8 cellular contexts compared by ENCODE assay signal in genomic region chr10:28677889-28678686, GRCh38. TPM values are rescaled to one million over a fixed set of nuclear protein-coding genes. Genes with fewer than 3 reads are reported as not detected.
DNase-seq lines count a peak whose midpoint lies in the region; ATAC-seq and TF ChIP-seq lines count a peak whose summit lies in the region.

No MANE protein-coding gene starts in this region.

- no peaks in the 10 kb centered on the region for H3K36me3 ChIP-seq in CD8-positive, alpha-beta memory T cell (ENCODE audit: insufficient read depth, low read length)
- H3K36me3 ChIP-seq in ectodermal cell (ENCODE audit: control insufficient read depth, insufficient read depth, low read length) (no peaks in the 10 kb centered on the region), mesenchymal stem cell (ENCODE audit: control insufficient read depth in 1 of 2, insufficient read depth in 2 of 2, low read depth in 1 of 2, low read length in 2 of 2) (peaks cover 4 to 8% of the 10 kb centered on the region in 2 experiments), testis (ENCODE audit: low read depth, missing control alignments) (no peaks in the 10 kb centered on the region)

- peaks cover 37% of the 10 kb centered on the region for H3K27me3 ChIP-seq in CD8-positive, alpha-beta memory T cell (ENCODE audit: insufficient read depth, low read length, poor library complexity, severe bottlenecking)
- H3K27me3 ChIP-seq in ectodermal cell (ENCODE audit: control insufficient read depth, insufficient read depth, low read length, poor library complexity, severe bottlenecking), result peaks cover 73% of the 10 kb centered on the region
- peaks cover 21 to 50% of the 10 kb centered on the region in 2 experiments for H3K27me3 ChIP-seq in mesenchymal stem cell (ENCODE audit: control insufficient read depth in 1 of 2, insufficient read depth in 1 of 2, low read length in 2 of 2)
- H3K27me3 ChIP-seq in testis, result no peaks in the 10 kb centered on the region

- H2BK5ac ChIP-seq in mesenchymal stem cell (ENCODE audit: low read depth, low read length, poor library complexity, severe bottlenecking), result no peak overlapping the region

- H3K36me3 Mint-ChIP-seq in CD8-positive, alpha-beta memory T cell, result peaks cover 0 to 2% (median 0%) of the 10 kb centered on the region in 3 donors
- peaks cover 2% of the 10 kb centered on the region for H3K36me3 Mint-ChIP-seq in activated B cell treated with CpG ODN at 0.5 μM for 24 hours (ENCODE audit: low read depth)

- no peak overlapping the region for H2AFZ ChIP-seq in mesenchymal stem cell (ENCODE audit: low read depth, low read length)

- H4K91ac ChIP-seq in mesenchymal stem cell (ENCODE audit: low read length), result peak overlapping the region; percentile 83

- H3K23ac ChIP-seq in mesenchymal stem cell (ENCODE audit: low read length in 2 of 2), result peak overlapping the region; percentile 90 to 100

- H3K9ac ChIP-seq in mesenchymal stem cell (ENCODE audit: low read length), result peak overlapping the region; percentile 81

- H3K27ac ChIP-seq in CD8-positive, alpha-beta memory T cell (ENCODE audit: low read depth, low read length), result no peak overlapping the region
- H3K27ac ChIP-seq in ectodermal cell (ENCODE audit: insufficient read depth, low read depth, low read length, poor library complexity, severe bottlenecking) (no peak overlapping the region), mesenchymal stem cell (ENCODE audit: low read length, poor library complexity, severe bottlenecking) (no peak overlapping the region), testis (peak overlapping the region; percentile 53 to 67), RWPE1 (no peak overlapping the region)

- no peaks in the 10 kb centered on the region for H3K9me3 ChIP-seq in CD8-positive, alpha-beta memory T cell (ENCODE audit: low read length)
- H3K9me3 ChIP-seq in ectodermal cell (ENCODE audit: control insufficient read depth, low read length), result no peaks in the 10 kb centered on the region
- H3K9me3 ChIP-seq in mesenchymal stem cell (ENCODE audit: control insufficient read depth, low read length), result no peaks in the 10 kb centered on the region
- H3K9me3 ChIP-seq in testis, result no peaks in the 10 kb centered on the region

- CTCF ChIA-PET in CD8-positive, alpha-beta memory T cell (lab: Charles Lee), result interaction anchor here (2.5 kb wide), 1 partner anchor 12 kb away, joined by 8 read pairs; no protein-coding TSS in a partner anchor
- CTCF ChIA-PET in activated B cell treated with CpG ODN at 0.5 μM for 24 hours (lab: Charles Lee), result interaction anchor here (1.0 kb wide), 1 partner anchor 14 kb away, joined by 3 read pairs; no protein-coding TSS in a partner anchor
- CTCF ChIA-PET in RWPE1 (lab: Yijun Ruan, JAX), result interaction anchor here (0.5 to 1.9 kb wide), 6 partner anchors 14 to 626 kb away, joined by 3 to 9 read pairs (median 5); no protein-coding TSS in a partner anchor

- TF ChIP-seq CTCF in activated B cell treated with CpG ODN at 0.5 μM for 24 hours (IDR thresholded peaks at IDR 0.05), result no peak
- TF ChIP-seq CTCF in testis (IDR thresholded peaks at IDR 0.05), result no peak
- no peak for TF ChIP-seq CTCF in RWPE1 (conservative IDR thresholded peaks at IDR 0.05; ENCODE audit: low read depth)

- H3K4ac ChIP-seq in mesenchymal stem cell (ENCODE audit: low read depth in 1 of 2, low read length in 2 of 2), result peak overlapping the region; percentile 93 to 96

- H4K8ac ChIP-seq in mesenchymal stem cell (ENCODE audit: low read length), result peak overlapping the region; percentile 77

- H3K4me2 ChIP-seq in mesenchymal stem cell (ENCODE audit: low read length, poor library complexity, severe bottlenecking), result peak overlapping the region; percentile 98

- peaks cover 38 to 76% of the 10 kb centered on the region in 2 donors for H3K27me3 Mint-ChIP-seq in CD8-positive, alpha-beta memory T cell
- H3K27me3 Mint-ChIP-seq in activated B cell treated with CpG ODN at 0.5 μM for 24 hours, result peaks cover 52% of the 10 kb centered on the region

- WGBS in ectodermal cell, 2 experiments, result 0% methylated on average over 53 of the region's 53 CpGs
- under 1% methylated on average over 52 of the region's 53 CpGs for WGBS in mesenchymal stem cell
- 1 to 5% methylated on average over 18 to 51 of the region's 53 CpGs for WGBS in testis, 2 donors

- peak overlapping the region; percentile 40 for H2BK15ac ChIP-seq in mesenchymal stem cell (ENCODE audit: low read depth, poor library complexity, severe bottlenecking)

- H3K9me3 Mint-ChIP-seq in CD8-positive, alpha-beta memory T cell, result peaks cover 0 to 2% (median 0%) of the 10 kb centered on the region in 5 donors
- no peaks in the 10 kb centered on the region for H3K9me3 Mint-ChIP-seq in activated B cell treated with CpG ODN at 0.5 μM for 24 hours

- H2BK12ac ChIP-seq in mesenchymal stem cell (ENCODE audit: low read length in 2 of 2), result peak overlapping the region in 1 of 2 experiments; percentile 67

- H3K4me3 ChIP-seq in CD8-positive, alpha-beta memory T cell (ENCODE audit: low read length), result peak overlapping the region; percentile 58
- H3K4me3 ChIP-seq in ectodermal cell (ENCODE audit: insufficient read depth, low read depth, low read length) (peak overlapping the region; percentile 60), mesenchymal stem cell (ENCODE audit: insufficient read depth in 1 of 2, low read depth in 1 of 2, low read length in 2 of 2) (peak overlapping the region; percentile 78 to 82), testis (peak overlapping the region; percentile 74 to 80)

- no peak overlapping the region for H2AK5ac ChIP-seq in mesenchymal stem cell (ENCODE audit: low read length, severe bottlenecking)

- POLR2A ChIA-PET in CD8-positive, alpha-beta memory T cell (lab: Charles Lee), result no interaction called here
- POLR2A ChIA-PET in activated B cell treated with CpG ODN at 0.5 μM for 24 hours (lab: Charles Lee) (interaction anchor here (0.6 kb wide), 1 partner anchor 146 kb away, joined by 4 read pairs; no protein-coding TSS in a partner anchor), RWPE1 (lab: Yijun Ruan, JAX; ENCODE audit: low non-redundant PET) (interaction anchor here (0.6 kb wide), 1 partner anchor 47 kb away, joined by 3 read pairs; no protein-coding TSS in a partner anchor)

- peak overlapping the region in 5 of 8 donors; percentile 0 to 77 (median 52) for H3K27ac Mint-ChIP-seq in CD8-positive, alpha-beta memory T cell
- H3K27ac Mint-ChIP-seq in activated B cell treated with CpG ODN at 0.5 μM for 24 hours, result no peak overlapping the region

- peaks cover 10% of the 10 kb centered on the region for H3K79me1 ChIP-seq in mesenchymal stem cell (replicated peaks; ENCODE audit: low read length, poor library complexity, severe bottlenecking)

- peaks cover 23% of the 10 kb centered on the region for H3K4me1 ChIP-seq in CD8-positive, alpha-beta memory T cell (ENCODE audit: insufficient read depth, low read length)
- H3K4me1 ChIP-seq in ectodermal cell (ENCODE audit: control insufficient read depth, insufficient read depth, low read length) (peaks cover 14% of the 10 kb centered on the region), mesenchymal stem cell (ENCODE audit: control insufficient read depth, insufficient read depth, low read depth, low read length) (peaks cover 12% of the 10 kb centered on the region), testis (peaks cover 4% of the 10 kb centered on the region)

- no peak for TF ChIP-seq POLR2A in testis (IDR thresholded peaks at IDR 0.05)

- peak overlapping the region; percentile 64 for H2BK120ac ChIP-seq in mesenchymal stem cell (ENCODE audit: low read depth, low read length)

- H3K18ac ChIP-seq in mesenchymal stem cell (ENCODE audit: low read depth in 1 of 2, low read length in 2 of 2), result peak overlapping the region; percentile 98

- peak; percentile 9 to 52 (median 21) for DNase-seq in CD8-positive, alpha-beta memory T cell
- DNase-seq in activated B cell treated with CpG ODN at 0.5 μM for 24 hours (no peak), mesenchymal stem cell (peak; percentile 37), testis (peak; percentile 33), RWPE1 (ENCODE audit: low spot score) (no peak)

- peak overlapping the region; percentile 90 to 99 for H3K14ac ChIP-seq in mesenchymal stem cell (ENCODE audit: low read length in 2 of 2)

- ATAC-seq in HG03045 (IDR thresholded peaks at IDR 0.05; ENCODE audit: unreplicated experiment) (peak; percentile 13), activated B cell treated with CpG ODN at 0.5 μM for 24 hours (ENCODE audit: low read depth) (no peak), GM21360 (IDR thresholded peaks at IDR 0.05; ENCODE audit: unreplicated experiment) (no peak)

- intact Hi-C loops in activated B cell treated with CpG ODN at 0.5 μM for 24 hours (cut with micrococcal nuclease), result loop anchor here (1.0 to 5.0 kb wide), 8 partner anchors 110 to 1173 kb away; partner anchors contain the start of genes RAB18 and WAC
- intact Hi-C loops in testis (cut with DNase I; ENCODE audit: low total_unique reads), result loop anchor here (5.0 kb wide), 1 partner anchor 624 kb away; no protein-coding TSS in a partner anchor

- H3K4me3 Mint-ChIP-seq in CD8-positive, alpha-beta memory T cell, result peak overlapping the region; percentile 60 to 93 (median 83)
- H3K4me3 Mint-ChIP-seq in activated B cell treated with CpG ODN at 0.5 μM for 24 hours, result peak overlapping the region; percentile 70

- peaks cover 25 to 36% (median 36%) of the 10 kb centered on the region in 3 donors for H3K4me1 Mint-ChIP-seq in CD8-positive, alpha-beta memory T cell
- peaks cover 30% of the 10 kb centered on the region for H3K4me1 Mint-ChIP-seq in activated B cell treated with CpG ODN at 0.5 μM for 24 hours

RNA-seq across cellular contexts. Expression of gene BAMBI, which starts 0.8 kb away (rescaled TPM):
- 1 to 10 TPM; 1.4 to 1.7 TPM for total RNA-seq in CD8-positive, alpha-beta memory T cell
- 0.56 TPM for polyA plus RNA-seq in CD8-positive, alpha-beta memory T cell
- total RNA-seq in activated B cell treated with CpG ODN at 0.5 μM for 24 hours, result 0.16 and 0.32 TPM in 2 replicates
- 2.9 TPM for polyA plus RNA-seq in ectodermal cell (2013, experiment 1 of 4)
- polyA plus RNA-seq in ectodermal cell (2013, experiment 2 of 4), result 3.4 TPM
- polyA plus RNA-seq in ectodermal cell (2013, experiment 3 of 4), result 6.1 TPM
- polyA plus RNA-seq in ectodermal cell (2013, experiment 4 of 4), result 5.9 TPM
- 156 TPM for polyA plus RNA-seq in mesenchymal stem cell (2013, experiment 1 of 2)
- polyA plus RNA-seq in mesenchymal stem cell (2013, experiment 2 of 2), result 155 TPM
- total RNA-seq in testis, result 10 to 100 TPM; 49.7 to 59.6 TPM
- 24.4 TPM for polyA plus RNA-seq in testis (ENCODE audit: insufficient read depth, low read depth, low replicate concordance)

Comparison
In these comparisons a context has a peak if more than half of its experiments do, and no peak if none do; other contexts are left out.
1. DNase-seq: peak in CD8-positive, alpha-beta memory T cell (5 of 5), mesenchymal stem cell (single experiment) and testis (single experiment); none in activated B cell treated with CpG ODN at 0.5 μM for 24 hours (single experiment) and RWPE1 (single experiment).
2. H3K27ac ChIP-seq: peak in testis (2 of 2); none in CD8-positive, alpha-beta memory T cell (single experiment), ectodermal cell (single experiment), mesenchymal stem cell (single experiment) and RWPE1 (single experiment).
3. RNA of gene BAMBI, which starts 0.8 kb away (total RNA-seq): 49.7 to 59.6 TPM in testis; 1.4 to 1.7 TPM in CD8-positive, alpha-beta memory T cell and 0.16 to 0.32 TPM in activated B cell treated with CpG ODN at 0.5 μM for 24 hours; every median in the first group is over 10 times any median in the second.
4. Peak in every context shown above with its lines, with median percentiles within 50 percentile points of each other: H3K4me3 ChIP-seq.